Comparison of ENCODE assay signal across 16 cellular contexts in the genomic region with DNA sequence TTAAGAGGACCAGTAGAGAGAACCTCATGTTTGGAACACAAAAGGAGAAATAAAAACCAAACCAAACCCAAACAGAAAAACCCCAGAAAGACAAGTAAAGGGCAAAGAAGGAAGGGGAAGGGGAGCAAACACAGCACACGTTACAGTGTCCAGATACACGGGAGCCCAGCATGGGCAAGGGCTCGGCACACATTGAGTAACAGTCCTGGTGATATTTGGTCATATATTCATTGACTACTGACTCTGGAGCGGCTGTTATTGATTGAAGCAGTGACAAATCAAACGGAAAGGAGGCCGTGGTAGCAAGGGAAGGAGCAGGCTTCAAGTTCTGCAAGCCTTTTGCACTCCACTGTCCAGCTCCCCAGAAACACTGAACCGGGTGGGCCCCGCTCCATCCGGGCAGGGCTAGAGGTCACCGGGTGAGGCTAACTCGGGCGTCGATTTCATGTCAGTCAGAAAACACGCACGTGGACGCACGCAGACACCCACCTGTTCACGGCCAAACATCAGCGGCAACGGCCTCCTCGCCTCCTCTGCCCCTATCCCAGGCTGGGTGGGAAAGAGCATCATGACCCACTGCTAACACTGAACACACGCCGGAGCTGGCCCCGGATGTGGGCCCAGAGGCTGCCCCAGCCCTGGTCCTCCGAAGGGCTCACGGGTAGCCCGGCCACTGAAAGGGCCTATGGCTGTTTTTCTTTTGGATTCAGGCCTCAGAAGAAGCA. TPM values are rescaled to one million over a fixed set of nuclear protein-coding genes. Genes with fewer than 3 reads are reported as not detected.
DNase-seq lines count a peak whose midpoint lies in the region; ATAC-seq and TF ChIP-seq lines count a peak whose summit lies in the region.
"Had no signal": no experiment of that assay in that cellular context is flagged by ENCODE, and none has a peak within 500 bp of the region (broad histone marks: within the 10 kb centered on the region; RNA-seq: fewer than 3 reads in every experiment).

No MANE protein-coding gene starts in this region.

- no peak for ATAC-seq in activated naive CD4-positive, alpha-beta T cell treated with anti-CD3 and anti-CD28 coated beads, Interleukin-2, amount 50 U/mL, for 72 hours
- ATAC-seq in activated CD8-positive, alpha-beta T cell treated with anti-CD3 and anti-CD28 coated beads for 36 hours = no peak
- no peak for ATAC-seq in aorta (ENCODE audit: low FRiP score)
- ATAC-seq: foreskin keratinocyte had no signal

- 87% methylated on average over 27 of the region's 27 CpGs for WGBS in hepatocyte (ENCODE audit: low lambda C conversion rate, missing lambda C conversion rate)
- 77 to 80% methylated on average over 6 to 10 of the region's 27 CpGs for WGBS in thyroid gland, 2 donors
- 79% methylated on average over 27 of the region's 27 CpGs for WGBS in aorta, 2 donors

- H3K27ac Mint-ChIP-seq in activated naive CD4-positive, alpha-beta T cell treated with anti-CD3 and anti-CD28 coated beads, Interleukin-2, amount 50 U/mL, for 24 hours = peak overlapping the region; percentile 80
- H3K27ac Mint-ChIP-seq in activated naive CD4-positive, alpha-beta T cell treated with anti-CD3 and anti-CD28 coated beads, Interleukin-2, amount 50 U/mL, for 72 hours = peak overlapping the region in 1 of 2 donors; percentile 56
- peak overlapping the region; percentile 43 for H3K27ac Mint-ChIP-seq in activated CD8-positive, alpha-beta T cell treated with anti-CD3 and anti-CD28 coated beads for 36 hours

- H3K4me1 ChIP-seq in hepatocyte (ENCODE audit: insufficient read depth) = peaks cover 10% of the 10 kb centered on the region
- H3K4me1 ChIP-seq in thyroid gland = peaks cover 9 to 41% of the 10 kb centered on the region in 2 donors
- H3K4me1 ChIP-seq in uterus = no peaks in the 10 kb centered on the region
- no peaks in the 10 kb centered on the region for H3K4me1 ChIP-seq in aorta (ENCODE audit: control insufficient read depth in 1 of 2, insufficient read depth in 2 of 2, low read length in 2 of 2)

- H2AFZ ChIP-seq in hepatocyte = no peak overlapping the region

- TF ChIP-seq POLR2A in thyroid gland (IDR thresholded peaks at IDR 0.05) (no peak), uterus (IDR thresholded peaks at IDR 0.05) (no peak)

- CTCF ChIA-PET in activated CD8-positive, alpha-beta T cell treated with anti-CD3 and anti-CD28 coated beads for 36 hours (lab: Charles Lee) = interaction anchor here (1.9 kb wide), 1 partner anchor 10 kb away, joined by 7 read pairs; no protein-coding TSS in a partner anchor

- H3K4me1 Mint-ChIP-seq in activated naive CD4-positive, alpha-beta T cell treated with anti-CD3 and anti-CD28 coated beads, Interleukin-2, amount 50 U/mL, for 24 hours = peaks cover 13% of the 10 kb centered on the region
- peaks cover 5% of the 10 kb centered on the region for H3K4me1 Mint-ChIP-seq in activated CD8-positive, alpha-beta T cell treated with anti-CD3 and anti-CD28 coated beads for 36 hours (ENCODE audit: low read depth)

- no peaks in the 10 kb centered on the region for H3K36me3 Mint-ChIP-seq in activated naive CD4-positive, alpha-beta T cell treated with anti-CD3 and anti-CD28 coated beads, Interleukin-2, amount 50 U/mL, for 24 hours
- no peaks in the 10 kb centered on the region for H3K36me3 Mint-ChIP-seq in activated naive CD4-positive, alpha-beta T cell treated with anti-CD3 and anti-CD28 coated beads, Interleukin-2, amount 50 U/mL, for 72 hours
- H3K36me3 Mint-ChIP-seq in activated CD8-positive, alpha-beta T cell treated with anti-CD3 and anti-CD28 coated beads for 36 hours (ENCODE audit: low read depth) = peaks cover 11% of the 10 kb centered on the region

- H4K20me1 ChIP-seq in hepatocyte (ENCODE audit: insufficient read depth, poor library complexity, severe bottlenecking) = no peaks in the 10 kb centered on the region

- H3K27me3 ChIP-seq in hepatocyte (no peaks in the 10 kb centered on the region), thyroid gland (no peaks in the 10 kb centered on the region), uterus (no peaks in the 10 kb centered on the region), aorta (ENCODE audit: control insufficient read depth in 1 of 2, insufficient read depth in 2 of 2, low read length in 1 of 2) (no peaks in the 10 kb centered on the region)
- H3K27me3 ChIP-seq: foreskin keratinocyte, ovary had no signal

- H3K4me3 Mint-ChIP-seq in activated naive CD4-positive, alpha-beta T cell treated with anti-CD3 and anti-CD28 coated beads, Interleukin-2, amount 50 U/mL, for 24 hours = no peak overlapping the region
- H3K4me3 Mint-ChIP-seq in activated CD8-positive, alpha-beta T cell treated with anti-CD3 and anti-CD28 coated beads for 36 hours = no peak overlapping the region

- H3K9me2 ChIP-seq in hepatocyte (replicated peaks; ENCODE audit: insufficient read depth) = no peaks in the 10 kb centered on the region

- intact Hi-C loops in activated CD8-positive, alpha-beta T cell treated with anti-CD3 and anti-CD28 coated beads for 36 hours (cut with micrococcal nuclease) = no loop called here
- intact Hi-C loops in thyroid gland (cut with DNase I) (no loop called here), uterus (cut with DNase I; ENCODE audit: low total_unique reads) (no loop called here), aorta (cut with DNase I) (loop anchor here in 1 of 2 donors (5.0 kb wide), 1 partner anchor 74 kb away; a partner anchor contains a TSS)

- DNase-seq in activated naive CD4-positive, alpha-beta T cell treated with anti-CD3 and anti-CD28 coated beads, Interleukin-2, amount 50 U/mL, for 72 hours (ENCODE audit: low spot score in 2 of 2) = no peak
- no peak for DNase-seq in activated CD8-positive, alpha-beta T cell treated with anti-CD3 and anti-CD28 coated beads for 36 hours
- DNase-seq in hepatocyte (ENCODE audit: low spot score) = no peak
- DNase-seq in thyroid gland = no peak
- DNase-seq in uterus = no peak
- DNase-seq in aorta = no peak
- no peak for DNase-seq in DMS79 (lab: John Stamatoyannopoulos, UW)
- DNase-seq: Calu3, foreskin keratinocyte, KG1, NCI-H2081 treated with DMSO at 0.1 percent for 48 hours, NCI-H510A treated with DMSO at 0.1 percent for 48 hours, ovary, SIG-M5, T-helper 9 cell had no signal

- H3K27ac ChIP-seq in hepatocyte = peak overlapping the region; percentile 51
- peak overlapping the region in 2 of 3 donors; percentile 24 to 41 for H3K27ac ChIP-seq in thyroid gland
- H3K27ac ChIP-seq in uterus = no peak overlapping the region
- H3K27ac ChIP-seq in aorta (ENCODE audit: low read depth in 1 of 2, low read length in 2 of 2) = no peak overlapping the region
- H3K27ac ChIP-seq: foreskin keratinocyte had no signal

- no peaks in the 10 kb centered on the region for H3K9me3 Mint-ChIP-seq in activated naive CD4-positive, alpha-beta T cell treated with anti-CD3 and anti-CD28 coated beads, Interleukin-2, amount 50 U/mL, for 24 hours
- H3K9me3 Mint-ChIP-seq in activated naive CD4-positive, alpha-beta T cell treated with anti-CD3 and anti-CD28 coated beads, Interleukin-2, amount 50 U/mL, for 72 hours = no peaks in the 10 kb centered on the region
- no peaks in the 10 kb centered on the region for H3K9me3 Mint-ChIP-seq in activated CD8-positive, alpha-beta T cell treated with anti-CD3 and anti-CD28 coated beads for 36 hours

- H3K36me3 ChIP-seq in hepatocyte (replicated peaks; ENCODE audit: insufficient read depth, low read depth) (no peaks in the 10 kb centered on the region), thyroid gland (no peaks in the 10 kb centered on the region), uterus (no peaks in the 10 kb centered on the region), aorta (ENCODE audit: control insufficient read depth in 1 of 2, insufficient read depth in 2 of 2, low read length in 1 of 2) (no peaks in the 10 kb centered on the region)
- H3K36me3 ChIP-seq: ovary had no signal

- H3K9me3 ChIP-seq in hepatocyte (ENCODE audit: low read depth) (no peaks in the 10 kb centered on the region), thyroid gland (no peaks in the 10 kb centered on the region), uterus (no peaks in the 10 kb centered on the region), aorta (ENCODE audit: control insufficient read depth, low read length) (no peaks in the 10 kb centered on the region)
- H3K9me3 ChIP-seq: ovary had no signal

- TF ChIP-seq CTCF in activated CD8-positive, alpha-beta T cell treated with anti-CD3 and anti-CD28 coated beads for 36 hours (IDR thresholded peaks at IDR 0.05) = no peak
- TF ChIP-seq CTCF in hepatocyte (IDR thresholded peaks at IDR 0.05; ENCODE audit: poor library complexity) (no peak), thyroid gland (IDR thresholded peaks at IDR 0.05) (no peak), uterus (IDR thresholded peaks at IDR 0.05) (no peak)

- H3K27me3 Mint-ChIP-seq in activated naive CD4-positive, alpha-beta T cell treated with anti-CD3 and anti-CD28 coated beads, Interleukin-2, amount 50 U/mL, for 24 hours = no peaks in the 10 kb centered on the region
- H3K27me3 Mint-ChIP-seq in activated CD8-positive, alpha-beta T cell treated with anti-CD3 and anti-CD28 coated beads for 36 hours = no peaks in the 10 kb centered on the region

- no peak overlapping the region for H3K4me2 ChIP-seq in hepatocyte

- H3K4me3 ChIP-seq in hepatocyte = no peak overlapping the region
- H3K4me3 ChIP-seq in thyroid gland (replicated peaks in 1 of 3) = no peak overlapping the region
- H3K4me3 ChIP-seq in uterus = no peak overlapping the region
- no peak overlapping the region for H3K4me3 ChIP-seq in aorta (ENCODE audit: low read length in 2 of 2)
- H3K4me3 ChIP-seq: ovary had no signal

- POLR2A ChIA-PET in activated CD8-positive, alpha-beta T cell treated with anti-CD3 and anti-CD28 coated beads for 36 hours (lab: Charles Lee) = interaction anchor here (0.6 kb wide), 1 partner anchor 75 kb away, joined by 3 read pairs; no protein-coding TSS in a partner anchor

- H3K79me2 ChIP-seq in hepatocyte = no peaks in the 10 kb centered on the region

RNA-seq across cellular contexts. Expression of a gene that starts 3.7 kb away (rescaled TPM):
- total RNA-seq in activated naive CD4-positive, alpha-beta T cell treated with anti-CD3 and anti-CD28 coated beads, Interleukin-2, amount 50 U/mL, for 72 hours = 100 to 1,000 TPM; 104 to 123 TPM
- total RNA-seq in activated CD8-positive, alpha-beta T cell treated with anti-CD3 and anti-CD28 coated beads for 36 hours = 100 to 1,000 TPM; 134 to 136 TPM
- 44.1 TPM in 2 replicates for total RNA-seq in hepatocyte
- polyA plus RNA-seq in hepatocyte = 99.4 and 112 TPM in 2 replicates
- 10 to 100 TPM; 36.4 to 53.1 (median 42.8) TPM for total RNA-seq in thyroid gland
- 10 to 100 TPM in 3 of 4 donors, 1 to 10 TPM in 1; 9.7 to 52.6 (median 35.8) TPM for total RNA-seq in uterus
- total RNA-seq in aorta = 10 to 100 TPM; 62.3 to 78.3 TPM
- polyA plus RNA-seq in aorta = 10 to 100 TPM; 45.9 to 60.5 TPM

RNA-seq across cellular contexts. Expression of a gene that starts 50.9 kb away (rescaled TPM):
- total RNA-seq in activated naive CD4-positive, alpha-beta T cell treated with anti-CD3 and anti-CD28 coated beads, Interleukin-2, amount 50 U/mL, for 72 hours = 1 to 10 TPM; 5.1 to 6.4 TPM
- 1 to 10 TPM; 4.4 to 4.5 TPM for total RNA-seq in activated CD8-positive, alpha-beta T cell treated with anti-CD3 and anti-CD28 coated beads for 36 hours
- 7.4 and 8.7 TPM in 2 replicates for total RNA-seq in hepatocyte
- 8.0 and 12.1 TPM in 2 replicates for polyA plus RNA-seq in hepatocyte
- 10 to 100 TPM in 1 of 4 donors, 1 to 10 TPM in 3; 3.8 to 10.7 (median 8.7) TPM for total RNA-seq in thyroid gland
- total RNA-seq in uterus = 1 to 10 TPM in 3 of 4 donors, not detected in 1; 2.5 to 9.6 (median 6.2) TPM
- 1 to 10 TPM; 3.8 to 8.6 TPM for total RNA-seq in aorta
- polyA plus RNA-seq in aorta = 1 to 10 TPM; 2.5 to 6.3 TPM

RNA-seq across cellular contexts. Expression of a gene that starts 51.8 kb away (rescaled TPM):
- 100 to 1,000 TPM in 1 of 2 donors, 10 to 100 TPM in 1; 95.9 to 102 TPM for total RNA-seq in activated naive CD4-positive, alpha-beta T cell treated with anti-CD3 and anti-CD28 coated beads, Interleukin-2, amount 50 U/mL, for 72 hours
- 100 to 1,000 TPM; 115 to 116 TPM for total RNA-seq in activated CD8-positive, alpha-beta T cell treated with anti-CD3 and anti-CD28 coated beads for 36 hours
- total RNA-seq in hepatocyte (11.6 and 25.0 TPM in 2 replicates), thyroid gland (100 to 1,000 TPM in 1 of 4 donors, 10 to 100 TPM in 3; 23.5 to 119 (median 52.3) TPM), uterus (10 to 100 TPM; 20.9 to 65.7 (median 37.3) TPM), aorta (10 to 100 TPM; 41.6 to 41.8 TPM)
- polyA plus RNA-seq in hepatocyte (16.7 and 18.9 TPM in 2 replicates), aorta (10 to 100 TPM in 1 of 2 donors, 1 to 10 TPM in 1; 6.5 to 20.3 TPM)

Comparison
In these comparisons a context has a peak if more than half of its experiments do, and no peak if none do; other contexts are left out.
1. H3K27ac ChIP-seq: peak in hepatocyte (single experiment) and thyroid gland (2 of 3); none in uterus (0 of 2) and aorta (0 of 2).